1 cellular context compared by ENCODE assay signal in the genomic region with DNA sequence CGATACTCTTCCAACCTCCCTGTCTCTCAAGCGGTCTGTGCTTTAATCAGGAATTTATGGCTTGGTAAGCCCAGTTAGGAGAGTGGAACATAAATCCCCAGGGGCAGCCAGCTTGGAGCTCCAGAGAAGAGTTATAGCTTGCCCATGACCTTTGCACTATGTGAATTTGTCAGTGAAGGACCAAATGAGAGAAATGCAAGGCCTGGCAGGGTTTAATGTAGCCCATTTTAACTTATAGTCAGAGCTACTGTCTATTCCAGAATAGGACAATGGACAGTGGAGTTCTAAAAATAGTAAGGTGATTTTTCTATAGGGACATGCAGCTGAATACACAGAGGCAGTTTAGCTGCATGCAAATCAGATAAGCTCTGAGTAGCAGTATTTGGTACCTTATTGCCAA.
TF ChIP-seq lines count a peak whose summit lies in the region.

No MANE protein-coding gene starts in this region.

TF ChIP-seq in HCT116, 20 proteins besides CTCF, POLR2A, EP300 and RAD21 (continued from another document):
- TF ChIP-seq CBX3 (IDR thresholded peaks at IDR 0.05; ENCODE audit: low read depth), result no peak
- no peak for TF ChIP-seq SRF (IDR thresholded peaks at IDR 0.05; ENCODE audit: low read depth)
- no peak; the same call in 1 of the 2 replicates for TF ChIP-seq JUND (IDR thresholded peaks at IDR 0.05)
- no peak for TF ChIP-seq ZNF274 (IDR thresholded peaks at IDR 0.05; ENCODE audit: low read depth, low read length)
